ENCODE assay signal across 18 cellular contexts in the genomic region with DNA sequence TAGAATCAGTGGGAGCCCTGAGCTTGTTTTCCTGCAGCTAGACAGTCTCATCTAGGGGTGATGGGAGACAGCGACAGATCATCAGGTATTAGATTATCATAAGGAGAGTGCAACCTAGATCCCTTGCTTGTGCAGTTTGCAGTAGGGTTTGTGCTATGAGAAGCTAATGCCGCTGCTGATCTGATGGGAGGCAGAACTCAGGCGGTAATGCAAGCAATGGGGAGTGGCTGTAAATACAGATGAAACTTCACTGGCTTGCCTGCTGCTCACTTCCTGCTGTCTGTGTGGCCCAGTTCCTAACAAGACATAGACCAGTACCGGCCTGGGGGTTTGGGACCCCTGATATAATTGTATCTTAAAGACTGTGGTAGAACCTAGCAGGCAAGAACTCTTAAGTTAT.
"Had no signal": no experiment of that assay in that cellular context is flagged by ENCODE, and none has a peak within 500 bp of the region (broad histone marks: within the 10 kb centered on the region; RNA-seq: fewer than 3 reads in every experiment).

No MANE protein-coding gene starts in this region.

- H3K4me3 ChIP-seq: SJSA1, SK-N-MC had no signal

- H3K9me3 ChIP-seq: SJSA1 had no signal

- H3K27me3 ChIP-seq: SJSA1 had no signal

- DNase-seq: KBM-7, NCI-H1092 treated with DMSO at 0.1 percent for 48 hours, NCI-H1436, NCI-H187, NCI-H2029, NCI-H2081 treated with DMSO at 0.1 percent for 48 hours, NCI-H2171, NCI-H226, NCI-H446, NCI-H510A, NCI-H524 treated with DMSO at 0.1 percent for 48 hours, NCI-H69, NCI-H774, Right ventricle myocardium superior, RPMI8226, SIG-M5 had no signal

- H3K27ac ChIP-seq: SJSA1, SK-N-MC had no signal
